2 cellular contexts compared by ENCODE assay signal in genomic region chr19:8639821-8640401, GRCh38.
TF ChIP-seq lines count a peak whose summit lies in the region.

No MANE protein-coding gene starts in this region.

TF ChIP-seq in GM23338, 12 proteins besides CTCF, POLR2A, EP300 and RAD21:
- TF ChIP-seq EZH2 (IDR thresholded peaks at IDR 0.05; ENCODE audit: low read depth, unreplicated experiment): no peak
- no peak for TF ChIP-seq STAT1 (IDR thresholded peaks at IDR 0.05; ENCODE audit: unreplicated experiment)
- TF ChIP-seq POLR2AphosphoS5 (IDR thresholded peaks at IDR 0.05; ENCODE audit: low read depth): no peak
- no peak for TF ChIP-seq ZNF331 (CRISPR knock-in tag; IDR thresholded peaks at IDR 0.05; ENCODE audit: low read depth)
- TF ChIP-seq JUNB (IDR thresholded peaks at IDR 0.05; ENCODE audit: unreplicated experiment): no peak

TF ChIP-seq in HEK293T, 16 proteins besides CTCF, POLR2A, EP300 and RAD21:
- TF ChIP-seq PKNOX1 (IDR thresholded peaks at IDR 0.05) (no peak), TARDBP (IDR thresholded peaks at IDR 0.05) (no peak)
TF ChIP-seq in HEK293T: peak in this region for 0.
